ENCODE assay signal across 10 cellular contexts in the genomic region with DNA sequence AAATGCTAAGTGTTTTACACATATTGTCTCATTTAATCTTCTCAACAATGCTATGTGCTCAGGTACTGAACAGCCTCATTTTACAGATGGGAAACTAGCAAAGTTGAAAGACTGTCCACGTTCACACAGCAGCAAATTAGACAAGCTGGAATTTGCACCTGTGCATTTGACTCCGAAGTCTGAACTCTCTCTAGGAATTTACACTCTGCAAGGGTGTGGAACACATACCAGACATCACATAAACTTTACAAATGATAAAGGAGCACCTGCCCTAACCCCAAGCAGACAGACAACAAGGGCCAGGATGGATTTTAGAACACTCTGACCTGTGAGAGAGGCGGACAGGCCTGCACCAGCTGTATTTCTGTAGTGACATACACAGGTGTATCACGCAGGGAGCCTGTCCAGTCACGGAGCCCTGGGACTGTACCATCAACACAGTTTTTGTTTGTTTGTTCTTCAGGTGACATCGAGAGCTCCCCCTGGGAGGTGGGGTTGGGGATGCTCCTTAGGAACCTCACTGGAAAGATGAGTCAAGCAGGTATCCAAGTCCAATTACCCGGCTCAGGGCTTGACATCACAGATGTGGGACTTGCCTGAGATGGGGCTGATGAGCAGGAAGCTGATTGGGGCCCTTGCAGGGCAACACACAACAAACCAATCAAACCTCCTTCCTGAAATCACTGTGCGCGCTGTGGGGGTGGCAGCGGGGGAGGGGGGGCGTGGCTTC. TPM values are rescaled to one million over a fixed set of nuclear protein-coding genes. Genes with fewer than 3 reads are reported as not detected.
DNase-seq lines count a peak whose midpoint lies in the region; ATAC-seq and TF ChIP-seq lines count a peak whose summit lies in the region.
"Had no signal": no experiment of that assay in that cellular context is flagged by ENCODE, and none has a peak within 500 bp of the region (broad histone marks: within the 10 kb centered on the region; RNA-seq: fewer than 3 reads in every experiment).

No MANE protein-coding gene starts in this region.

- TF ChIP-seq POLR2A in heart left ventricle (IDR thresholded peaks at IDR 0.05): no peak

- H3K9me3 ChIP-seq in CD4-positive, CD25-positive, alpha-beta regulatory T cell (ENCODE audit: control insufficient read depth in 2 of 2, low read length in 2 of 2): no peaks in the 10 kb centered on the region
- H3K9me3 ChIP-seq in OCI-LY7 (ENCODE audit: low read length) (no peaks in the 10 kb centered on the region), heart left ventricle (no peaks in the 10 kb centered on the region)

- no peak overlapping the region for H3K4me2 ChIP-seq in OCI-LY7 (ENCODE audit: low read length)

- H3K4me3 ChIP-seq in CD4-positive, CD25-positive, alpha-beta regulatory T cell (ENCODE audit: low read depth, low read length): peak overlapping the region; percentile 75
- H3K4me3 ChIP-seq in OCI-LY7 (ENCODE audit: low read depth, low read length, poor library complexity, severe bottlenecking): no peak overlapping the region
- no peak overlapping the region for H3K4me3 ChIP-seq in heart left ventricle

- no peaks in the 10 kb centered on the region for H3K27me3 ChIP-seq in CD4-positive, CD25-positive, alpha-beta regulatory T cell (ENCODE audit: control insufficient read depth, insufficient read depth, low read length)
- H3K27me3 ChIP-seq in heart left ventricle: peaks cover 0 to 5% (median 0%) of the 10 kb centered on the region in 9 donors

- H3K9me3 Mint-ChIP-seq in CD4-positive, CD25-positive, alpha-beta regulatory T cell: peaks cover 0 to 3% (median 0%) of the 10 kb centered on the region in 7 donors
- H3K9me3 Mint-ChIP-seq: HFFc6, neural crest cell had no signal

- H2AFZ ChIP-seq in OCI-LY7 (ENCODE audit: low read length): no peak overlapping the region

- H4K20me1 ChIP-seq in OCI-LY7 (ENCODE audit: insufficient read depth, low read length): peaks cover 8% of the 10 kb centered on the region; the same call in 1 of the 2 replicates

- CTCF ChIA-PET in OCI-LY7 (lab: Charles Lee; ENCODE audit: unreplicated experiment): no interaction called here

- peak overlapping the region; percentile 82 to 91 (median 88) for H3K27ac Mint-ChIP-seq in CD4-positive, CD25-positive, alpha-beta regulatory T cell
- H3K27ac Mint-ChIP-seq: HFFc6 had no signal

- peak; percentile 86 to 92 for ATAC-seq in CD4-positive, CD25-positive, alpha-beta regulatory T cell (ENCODE audit: low read depth in 2 of 2)
- ATAC-seq in GM21360 (IDR thresholded peaks at IDR 0.05; ENCODE audit: unreplicated experiment): peak; percentile 86
- ATAC-seq in HG03354 (IDR thresholded peaks at IDR 0.05; ENCODE audit: poor library complexity, severe bottlenecking, unreplicated experiment): no peak
- no peak for ATAC-seq in heart left ventricle
- no peak for ATAC-seq in HG02970 (IDR thresholded peaks at IDR 0.05; ENCODE audit: low FRiP score, unreplicated experiment)

- TF ChIP-seq CTCF in OCI-LY7 (conservative IDR thresholded peaks at IDR 0.05; ENCODE audit: low read length) (no peak), heart left ventricle (IDR thresholded peaks at IDR 0.05) (no peak)

- POLR2A ChIA-PET in OCI-LY7 (lab: Charles Lee): interaction anchor here (0.6 to 1.5 kb wide), 2 partner anchors 12 to 17 kb away, joined by 3 to 6 read pairs; no protein-coding TSS in a partner anchor

- no peaks in the 10 kb centered on the region for H3K36me3 Mint-ChIP-seq in CD4-positive, CD25-positive, alpha-beta regulatory T cell

- intact Hi-C loops in OCI-LY7 (cut with micrococcal nuclease; ENCODE audit: unreplicated experiment): no loop called here
- intact Hi-C loops in heart left ventricle (cut with DNase I): loop anchor here in 1 of 10 donors (10.0 kb wide), 1 partner anchor 840 kb away; no protein-coding TSS in a partner anchor

- BruUV-seq in OCI-LY7 (replicated peaks; lab: Mats Ljungman, UMichigan): no TSS peak

- no peaks in the 10 kb centered on the region for H3K9me2 ChIP-seq in OCI-LY7 (ENCODE audit: insufficient read depth, low read length)

- WGBS in heart left ventricle, 4 donors: 88 to 92% (median 90%) methylated on average over 9 to 11 of the region's 11 CpGs

- H3K4me1 Mint-ChIP-seq in CD4-positive, CD25-positive, alpha-beta regulatory T cell: peaks cover 4 to 44% (median 26%) of the 10 kb centered on the region in 4 donors
- H3K4me1 Mint-ChIP-seq: neural crest cell had no signal

- H3K27ac ChIP-seq in CD4-positive, CD25-positive, alpha-beta regulatory T cell (ENCODE audit: insufficient read depth, low read length, poor library complexity, severe bottlenecking): peak overlapping the region; percentile 68
- H3K27ac ChIP-seq in OCI-LY7 (ENCODE audit: low read depth, low read length, poor library complexity, severe bottlenecking) (no peak overlapping the region), heart left ventricle (no peak overlapping the region)

- no peaks in the 10 kb centered on the region for H3K27me3 Mint-ChIP-seq in CD4-positive, CD25-positive, alpha-beta regulatory T cell

- H3K36me3 ChIP-seq in CD4-positive, CD25-positive, alpha-beta regulatory T cell (ENCODE audit: control insufficient read depth, insufficient read depth, low read length): no peaks in the 10 kb centered on the region
- peaks cover 54% of the 10 kb centered on the region for H3K36me3 ChIP-seq in OCI-LY7 (ENCODE audit: insufficient read depth, low read length)
- H3K36me3 ChIP-seq in heart left ventricle: peaks cover 0 to 18% (median 0%) of the 10 kb centered on the region in 9 donors

- peak overlapping the region; percentile 71 to 85 (median 78) for H3K4me3 Mint-ChIP-seq in CD4-positive, CD25-positive, alpha-beta regulatory T cell
- H3K4me3 Mint-ChIP-seq: HFFc6, neural crest cell had no signal

- peak; percentile 57 to 84 (median 69) for DNase-seq in CD4-positive, CD25-positive, alpha-beta regulatory T cell
- DNase-seq in OCI-LY7 (ENCODE audit: low spot score): peak; percentile 16
- peak; percentile 37 for DNase-seq in central memory CD4-positive, alpha-beta T cell
- DNase-seq in heart left ventricle: no peak
- no peak for DNase-seq in HuH-7 (ENCODE audit: low spot score)
- DNase-seq: HFFc6 had no signal

- no peaks in the 10 kb centered on the region for H3K79me2 ChIP-seq in OCI-LY7 (ENCODE audit: insufficient read depth, low read depth, low read length)

- H3K4me1 ChIP-seq in CD4-positive, CD25-positive, alpha-beta regulatory T cell (ENCODE audit: control insufficient read depth, insufficient read depth, low read length, poor library complexity, severe bottlenecking): peaks cover 24% of the 10 kb centered on the region
- H3K4me1 ChIP-seq in OCI-LY7 (ENCODE audit: insufficient read depth, low read length, poor library complexity, severe bottlenecking) (no peaks in the 10 kb centered on the region), heart left ventricle (no peaks in the 10 kb centered on the region)

RNA-seq across cellular contexts. Expression of a gene that starts 31.0 kb away (rescaled TPM):
- total RNA-seq in CD4-positive, CD25-positive, alpha-beta regulatory T cell: 13.5 TPM
- polyA plus RNA-seq in CD4-positive, CD25-positive, alpha-beta regulatory T cell: under 1 TPM; 0.06 to 0.98 (median 0.65) TPM
- total RNA-seq in OCI-LY7 (2014; rRNA removed; shearing (Covaris generic)): 139 and 165 TPM in 2 replicates
- 192 and 217 TPM in 2 replicates for total RNA-seq in OCI-LY7 (2022)
- 10 to 100 TPM in 1 of 9 donors, 1 to 10 TPM in 3, under 1 TPM in 5; 0.09 to 27.9 (median 0.89) TPM for total RNA-seq in heart left ventricle
- polyA plus RNA-seq in heart left ventricle: under 1 TPM; 0.04 to 0.18 TPM

Comparison
In these comparisons a context has a peak if more than half of its experiments do, and no peak if none do; other contexts are left out.
1. ATAC-seq: peak in CD4-positive, CD25-positive, alpha-beta regulatory T cell (2 of 2) and GM21360 (single experiment); none in HG03354 (single experiment), heart left ventricle (0 of 4) and HG02970 (single experiment).
2. DNase-seq: peak in CD4-positive, CD25-positive, alpha-beta regulatory T cell (3 of 3), OCI-LY7 (single experiment) and central memory CD4-positive, alpha-beta T cell (single experiment); none in heart left ventricle (0 of 5) and HuH-7 (single experiment).